2 cellular contexts compared by ENCODE assay signal in the genomic region with DNA sequence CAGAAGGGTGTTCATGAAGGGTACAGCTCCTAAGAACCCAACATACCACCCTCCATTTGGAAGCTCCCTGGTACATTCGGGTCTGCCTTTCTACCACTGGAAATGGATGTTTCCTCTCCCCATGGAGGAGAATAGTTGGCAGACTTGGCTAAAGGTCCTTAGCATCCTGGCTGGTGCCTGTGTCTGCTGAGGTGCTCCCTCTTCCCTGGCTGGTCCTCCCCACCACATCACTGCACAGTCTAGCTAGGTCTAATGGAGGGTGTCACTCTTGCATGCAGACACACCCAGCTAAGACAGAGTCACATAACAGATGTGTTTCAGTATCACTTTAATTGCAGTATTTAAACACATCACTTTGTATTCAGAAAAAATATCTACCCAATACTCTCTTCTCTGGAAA.
TF ChIP-seq lines count a peak whose summit lies in the region.

No MANE protein-coding gene starts in this region.

TF ChIP-seq in IMR-90, 13 proteins besides CTCF, POLR2A, EP300 and RAD21:
- TF ChIP-seq USF2 (IDR thresholded peaks at IDR 0.05; ENCODE audit: low read depth, low read length): no peak
- no peak for TF ChIP-seq FOS (IDR thresholded peaks at IDR 0.05; ENCODE audit: low read depth, low read length)
- no peak for TF ChIP-seq MXI1 (IDR thresholded peaks at IDR 0.05; ENCODE audit: borderline replicate concordance, low read depth, low read length)
- TF ChIP-seq SMC3 (IDR thresholded peaks at IDR 0.05; ENCODE audit: low read depth, low read length): no peak
- no peak for TF ChIP-seq MAZ (IDR thresholded peaks at IDR 0.05; ENCODE audit: borderline replicate concordance, low read depth, low read length)
- TF ChIP-seq CHD1 (IDR thresholded peaks at IDR 0.05; ENCODE audit: low read depth, low read length): no peak
- no peak for TF ChIP-seq RCOR1 (IDR thresholded peaks at IDR 0.05; ENCODE audit: insufficient replicate concordance, low read length)
- no peak for TF ChIP-seq CEBPB (IDR thresholded peaks at IDR 0.05; ENCODE audit: low read depth, low read length)
- TF ChIP-seq, protein P1, sequence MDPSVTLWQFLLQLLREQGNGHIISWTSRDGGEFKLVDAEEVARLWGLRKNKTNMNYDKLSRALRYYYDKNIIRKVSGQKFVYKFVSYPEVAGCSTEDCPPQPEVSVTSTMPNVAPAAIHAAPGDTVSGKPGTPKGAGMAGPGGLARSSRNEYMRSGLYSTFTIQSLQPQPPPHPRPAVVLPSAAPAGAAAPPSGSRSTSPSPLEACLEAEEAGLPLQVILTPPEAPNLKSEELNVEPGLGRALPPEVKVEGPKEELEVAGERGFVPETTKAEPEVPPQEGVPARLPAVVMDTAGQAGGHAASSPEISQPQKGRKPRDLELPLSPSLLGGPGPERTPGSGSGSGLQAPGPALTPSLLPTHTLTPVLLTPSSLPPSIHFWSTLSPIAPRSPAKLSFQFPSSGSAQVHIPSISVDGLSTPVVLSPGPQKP (IDR thresholded peaks at IDR 0.05; ENCODE audit: borderline replicate concordance, low read depth, low read length): no peak
- TF ChIP-seq MAFK (IDR thresholded peaks at IDR 0.05; ENCODE audit: low read depth, low read length): no peak
- TF ChIP-seq BHLHE40 (IDR thresholded peaks at IDR 0.05; ENCODE audit: low read depth, low read length): no peak
- TF ChIP-seq RFX5 (IDR thresholded peaks at IDR 0.05; ENCODE audit: low read depth, low read length): no peak
- TF ChIP-seq NFE2L2 (IDR thresholded peaks at IDR 0.05; ENCODE audit: low read depth, low read length): no peak

TF ChIP-seq in endothelial cell of umbilical vein, 7 proteins besides CTCF, POLR2A, EP300 and RAD21:
- no peak for TF ChIP-seq GATA2 (IDR thresholded peaks at IDR 0.05; ENCODE audit: insufficient read depth, insufficient read length, low read depth, low read length)
- no peak for TF ChIP-seq POLR2AphosphoS5 (IDR thresholded peaks at IDR 0.05; ENCODE audit: insufficient read depth, low read depth, low read length)
- no peak for TF ChIP-seq FOS (IDR thresholded peaks at IDR 0.05; ENCODE audit: borderline replicate concordance, insufficient read depth, low read length)
- no peak for TF ChIP-seq MYC (IDR thresholded peaks at IDR 0.05; ENCODE audit: low read depth, low read length)
- TF ChIP-seq, protein P2, sequence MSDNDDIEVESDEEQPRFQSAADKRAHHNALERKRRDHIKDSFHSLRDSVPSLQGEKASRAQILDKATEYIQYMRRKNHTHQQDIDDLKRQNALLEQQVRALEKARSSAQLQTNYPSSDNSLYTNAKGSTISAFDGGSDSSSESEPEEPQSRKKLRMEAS (IDR thresholded peaks at IDR 0.05; ENCODE audit: insufficient read depth, insufficient read length): no peak
- TF ChIP-seq JUN (IDR thresholded peaks at IDR 0.05; ENCODE audit: borderline replicate concordance, insufficient read depth, insufficient read length, low read depth): no peak
- no peak for TF ChIP-seq EZH2 (IDR thresholded peaks at IDR 0.05; ENCODE audit: borderline replicate concordance, low read depth, low read length, severe bottlenecking)
